Comparison of ENCODE assay signal across 12 cellular contexts in the genomic region with DNA sequence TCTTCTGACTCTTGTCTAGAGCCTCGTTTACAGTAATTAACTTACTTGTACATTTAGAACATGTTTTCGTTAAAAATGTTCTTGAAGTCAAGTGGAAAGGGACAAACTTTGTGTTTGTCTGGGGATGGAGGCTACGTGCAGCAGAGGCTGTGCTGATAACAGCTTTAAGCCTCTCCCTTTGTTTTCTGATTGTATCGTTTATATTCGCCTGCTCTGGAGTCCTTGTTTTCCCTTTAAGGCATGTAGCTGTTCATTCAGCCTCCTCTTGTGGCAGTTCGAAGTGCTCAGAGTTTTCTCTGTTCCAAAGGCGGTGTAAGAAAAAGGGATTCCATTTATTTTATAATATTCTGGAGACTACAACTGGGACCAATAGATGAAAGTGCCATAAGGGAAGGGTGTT. TPM values are rescaled to one million over a fixed set of nuclear protein-coding genes. Genes with fewer than 3 reads are reported as not detected.
DNase-seq lines count a peak whose midpoint lies in the region; ATAC-seq and TF ChIP-seq lines count a peak whose summit lies in the region.
"Had no signal": no experiment of that assay in that cellular context is flagged by ENCODE, and none has a peak within 500 bp of the region (broad histone marks: within the 10 kb centered on the region; RNA-seq: fewer than 3 reads in every experiment).

No MANE protein-coding gene starts in this region.

- no peaks in the 10 kb centered on the region for H3K79me2 ChIP-seq in Loucy (ENCODE audit: insufficient read depth, low read length)

- peaks cover 23% of the 10 kb centered on the region for H3K4me1 ChIP-seq in CD4-positive, alpha-beta memory T cell (ENCODE audit: insufficient read depth, low read length)
- H3K4me1 ChIP-seq in Loucy (ENCODE audit: insufficient read depth, low read length, poor library complexity, severe bottlenecking): peaks cover 7% of the 10 kb centered on the region

- H3K4me3 ChIP-seq in CD4-positive, alpha-beta memory T cell (ENCODE audit: low read length in 2 of 2): no peak overlapping the region
- H3K4me3 ChIP-seq in Loucy (ENCODE audit: low read length, poor library complexity, severe bottlenecking): no peak overlapping the region

- no peaks in the 10 kb centered on the region for H3K36me3 ChIP-seq in CD4-positive, alpha-beta memory T cell (ENCODE audit: insufficient read depth, low read length)
- H3K36me3 ChIP-seq in Loucy (ENCODE audit: insufficient read depth, low read length): no peaks in the 10 kb centered on the region
- H3K36me3 ChIP-seq: transverse colon had no signal

- no peak overlapping the region for H2AFZ ChIP-seq in Loucy (ENCODE audit: low read length)

- H3K4me3 Mint-ChIP-seq in CD4-positive, alpha-beta memory T cell: peak overlapping the region in 7 of 8 donors; percentile 92 to 99 (median 97)
- peak overlapping the region; percentile 94 for H3K4me3 Mint-ChIP-seq in central memory CD8-positive, alpha-beta T cell
- H3K4me3 Mint-ChIP-seq in neural crest cell: peak overlapping the region; percentile 94

- peaks cover 8 to 11% of the 10 kb centered on the region in 2 donors for H3K27me3 Mint-ChIP-seq in CD4-positive, alpha-beta memory T cell
- H3K27me3 Mint-ChIP-seq in central memory CD8-positive, alpha-beta T cell: peaks cover 17% of the 10 kb centered on the region
- H3K27me3 Mint-ChIP-seq in neural crest cell (ENCODE audit: low read depth): peaks cover 6% of the 10 kb centered on the region

- H3K9me3 Mint-ChIP-seq in CD4-positive, alpha-beta memory T cell: no peaks in the 10 kb centered on the region
- no peaks in the 10 kb centered on the region for H3K9me3 Mint-ChIP-seq in central memory CD8-positive, alpha-beta T cell
- no peaks in the 10 kb centered on the region for H3K9me3 Mint-ChIP-seq in neural crest cell

- POLR2A ChIA-PET in CD4-positive, alpha-beta memory T cell (lab: Charles Lee; ENCODE audit: partially characterized antibody): no interaction called here

- H3K36me3 Mint-ChIP-seq in CD4-positive, alpha-beta memory T cell: peaks cover 0 to 4% of the 10 kb centered on the region in 2 donors
- peaks cover 4% of the 10 kb centered on the region for H3K36me3 Mint-ChIP-seq in central memory CD8-positive, alpha-beta T cell (ENCODE audit: insufficient read depth)
- no peaks in the 10 kb centered on the region for H3K36me3 Mint-ChIP-seq in neural crest cell (ENCODE audit: low read depth)

- peak overlapping the region; percentile 98 for H3K4me2 ChIP-seq in Loucy (ENCODE audit: low read depth, low read length, poor library complexity, severe bottlenecking)

- CTCF ChIA-PET in CD4-positive, alpha-beta memory T cell (lab: Charles Lee; ENCODE audit: partially characterized antibody): interaction anchor here (1.0 to 6.2 kb wide), 5 partner anchors 10 to 203 kb away, joined by 3 to 99 read pairs (median 5); no protein-coding TSS in a partner anchor

- no peaks in the 10 kb centered on the region for H3K9me2 ChIP-seq in Loucy (replicated peaks; ENCODE audit: low read depth, low read length)

- no peak for ATAC-seq in central memory CD8-positive, alpha-beta T cell (replicated peaks; ENCODE audit: extremely low read depth, poor library complexity, severe bottlenecking)
- ATAC-seq in esophagus mucosa: no peak
- ATAC-seq in GM18858 (IDR thresholded peaks at IDR 0.05; ENCODE audit: unreplicated experiment): no peak

- H4K20me1 ChIP-seq in Loucy (ENCODE audit: insufficient read depth, low read length, poor library complexity, severe bottlenecking): no peaks in the 10 kb centered on the region

- H3K9me3 ChIP-seq in CD4-positive, alpha-beta memory T cell (ENCODE audit: control insufficient read depth in 1 of 2, low read length in 2 of 2): no peaks in the 10 kb centered on the region
- no peaks in the 10 kb centered on the region for H3K9me3 ChIP-seq in Loucy (ENCODE audit: insufficient read depth, low read depth, low read length)
- H3K9me3 ChIP-seq: transverse colon had no signal

- intact Hi-C loops in CD4-positive, alpha-beta memory T cell (cut with micrococcal nuclease): no loop called here

- peaks cover 3% of the 10 kb centered on the region for H3K27me3 ChIP-seq in CD4-positive, alpha-beta memory T cell (ENCODE audit: insufficient read depth, low read length)
- H3K27me3 ChIP-seq in Loucy (ENCODE audit: insufficient read depth, low read length, poor library complexity, severe bottlenecking): no peaks in the 10 kb centered on the region
- H3K27me3 ChIP-seq: transverse colon had no signal

- no peak for DNase-seq in CD4-positive, alpha-beta memory T cell
- DNase-seq in central memory CD8-positive, alpha-beta T cell (ENCODE audit: low spot score in 2 of 2): no peak
- no peak for DNase-seq in neural crest cell (ENCODE audit: low read depth, low spot score)
- no peak for DNase-seq in A172 (ENCODE audit: low spot score)
- DNase-seq: DMS79 treated with DMSO at 0.1 percent for 48 hours; effector CD4-positive, alpha-beta T cell; NCI-H748 treated with DMSO at 0.1 percent for 48 hours; SW 1271; transverse colon had no signal

- no peak overlapping the region for H3K9ac ChIP-seq in Loucy (ENCODE audit: low read depth, low read length, poor library complexity, severe bottlenecking)

- H3K4me1 Mint-ChIP-seq in CD4-positive, alpha-beta memory T cell: peaks cover 12 to 27% (median 15%) of the 10 kb centered on the region in 4 donors
- H3K4me1 Mint-ChIP-seq in central memory CD8-positive, alpha-beta T cell: peaks cover 28% of the 10 kb centered on the region
- peaks cover 25% of the 10 kb centered on the region for H3K4me1 Mint-ChIP-seq in neural crest cell

- no peak for TF ChIP-seq CTCF in Loucy (conservative IDR thresholded peaks at IDR 0.05; ENCODE audit: low read length)
- no peak for TF ChIP-seq CTCF in neural crest cell (conservative IDR thresholded peaks at IDR 0.05)

- peak overlapping the region in 2 of 7 donors; percentile 56 to 80 for H3K27ac Mint-ChIP-seq in CD4-positive, alpha-beta memory T cell
- peak overlapping the region; percentile 20 for H3K27ac Mint-ChIP-seq in central memory CD8-positive, alpha-beta T cell (ENCODE audit: low read depth)
- no peak overlapping the region for H3K27ac Mint-ChIP-seq in neural crest cell (ENCODE audit: unreplicated experiment)

- H3F3A ChIP-seq in Loucy (ENCODE audit: low read depth): no peaks in the 10 kb centered on the region

- H3K27ac ChIP-seq in CD4-positive, alpha-beta memory T cell (ENCODE audit: low read depth, low read length): no peak overlapping the region

RNA-seq across cellular contexts. Expression of a gene that starts 1.9 kb away (rescaled TPM):
- total RNA-seq in CD4-positive, alpha-beta memory T cell: 1 to 10 TPM; 5.2 to 7.8 TPM
- polyA plus RNA-seq in CD4-positive, alpha-beta memory T cell: 1 to 10 TPM in 1 of 2 donors, under 1 TPM in 1; 0.80 to 2.1 TPM
- 19.3 and 21.7 TPM in 2 replicates for total RNA-seq in neural crest cell
- total RNA-seq in esophagus mucosa: 5.9 TPM
- total RNA-seq in A172 (2014; rRNA removed; shearing (Covaris generic)): 14.8 and 21.8 TPM in 2 replicates
